Comparison of ENCODE assay signal across 25 cellular contexts in the genomic region with DNA sequence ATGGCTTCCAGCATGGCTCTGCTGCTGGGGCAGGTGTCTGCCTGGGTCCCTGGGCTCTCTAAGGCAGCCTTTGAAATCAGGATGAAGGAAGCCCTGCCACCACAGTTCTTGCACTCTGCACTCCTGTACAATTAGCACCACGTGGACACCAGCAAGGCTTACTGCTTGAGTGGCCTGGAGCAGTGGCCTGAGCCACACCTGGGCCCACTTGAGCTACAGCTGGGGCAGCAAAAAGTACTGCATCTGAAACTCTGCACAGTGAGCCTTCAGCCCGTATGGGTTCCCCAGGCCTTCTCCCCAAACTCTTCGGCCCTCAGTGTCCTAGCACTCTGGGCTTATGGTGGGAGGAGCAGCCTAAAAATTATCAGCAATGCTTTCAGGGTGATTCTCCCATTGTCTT. TPM values are rescaled to one million over a fixed set of nuclear protein-coding genes. Genes with fewer than 3 reads are reported as not detected.
DNase-seq lines count a peak whose midpoint lies in the region; ATAC-seq, FAIRE-seq and TF ChIP-seq lines count a peak whose summit lies in the region.
"Had no signal": no experiment of that assay in that cellular context is flagged by ENCODE, and none has a peak within 500 bp of the region (broad histone marks: within the 10 kb centered on the region; RNA-seq: fewer than 3 reads in every experiment).

No MANE protein-coding gene starts in this region.

- H3K4me3 ChIP-seq in OCI-LY3 (ENCODE audit: low read length) (no peak overlapping the region), SJCRH30 (no peak overlapping the region), upper lobe of right lung (no peak overlapping the region)
- H3K4me3 ChIP-seq: adrenal gland, breast epithelium, hepatocyte had no signal

- no peak overlapping the region for H2AFZ ChIP-seq in OCI-LY3 (ENCODE audit: low read depth, low read length)
- H2AFZ ChIP-seq: hepatocyte, parathyroid adenoma had no signal

- TF ChIP-seq POLR2A in GM12891 (IDR thresholded peaks at IDR 0.05; ENCODE audit: low read depth, low read length) = no peak

- H3K27me3 ChIP-seq in OCI-LY3 (ENCODE audit: low read depth, low read length) = no peaks in the 10 kb centered on the region
- no peaks in the 10 kb centered on the region for H3K27me3 ChIP-seq in SJCRH30
- H3K27me3 ChIP-seq in upper lobe of right lung = no peaks in the 10 kb centered on the region
- H3K27me3 ChIP-seq: adrenal gland, breast epithelium, hepatocyte had no signal

- H3K4me1 Mint-ChIP-seq in naive B cell = peaks cover 15 to 24% (median 20%) of the 10 kb centered on the region in 3 donors
- H3K4me1 Mint-ChIP-seq: CD4-positive, CD25-positive, alpha-beta regulatory T cell; natural killer cell had no signal

- no peak overlapping the region for H3K9ac ChIP-seq in OCI-LY3 (ENCODE audit: low read length)
- H3K9ac ChIP-seq: parathyroid adenoma had no signal

- no peaks in the 10 kb centered on the region for H3K27me3 Mint-ChIP-seq in naive B cell
- H3K27me3 Mint-ChIP-seq: CD4-positive, CD25-positive, alpha-beta regulatory T cell had no signal

- TF ChIP-seq CTCF in OCI-LY3 (IDR thresholded peaks at IDR 0.05; ENCODE audit: low read depth, low read length) = no peak
- TF ChIP-seq CTCF in upper lobe of right lung (IDR thresholded peaks at IDR 0.05) = no peak

- peaks cover 0 to 2% (median 0%) of the 10 kb centered on the region in 7 donors for H3K9me3 Mint-ChIP-seq in naive B cell
- H3K9me3 Mint-ChIP-seq: natural killer cell; T-helper 1 cell treated with Interleukin-12 subunit alpha and Interleukin-12 subunit beta and Interleukin-4 antibody, amounts not matched to agents 30 μg/mL and 1 μg/mL, for 36 hours had no signal

- H3K4me1 ChIP-seq in OCI-LY3 (ENCODE audit: low read length) (peaks cover 15% of the 10 kb centered on the region), SJCRH30 (no peaks in the 10 kb centered on the region), upper lobe of right lung (no peaks in the 10 kb centered on the region)
- H3K4me1 ChIP-seq: breast epithelium, parathyroid adenoma had no signal

- H3K27ac Mint-ChIP-seq in naive B cell = peak overlapping the region in 5 of 6 donors; percentile 21 to 87 (median 60)
- H3K27ac Mint-ChIP-seq: CD4-positive, CD25-positive, alpha-beta regulatory T cell; natural killer cell; T-helper 1 cell treated with Interleukin-12 subunit alpha and Interleukin-12 subunit beta and Interleukin-4 antibody, amounts not matched to agents 30 μg/mL and 1 μg/mL, for 36 hours had no signal

- H3K79me2 ChIP-seq in OCI-LY3 (ENCODE audit: low read length) = no peaks in the 10 kb centered on the region
- H3K79me2 ChIP-seq: hepatocyte, parathyroid adenoma had no signal

- intact Hi-C loops in upper lobe of right lung (cut with DNase I) = no loop called here

- H3K9me3 ChIP-seq in OCI-LY3 (ENCODE audit: insufficient read depth, low read length) (no peaks in the 10 kb centered on the region), SJCRH30 (replicated peaks) (no peaks in the 10 kb centered on the region), upper lobe of right lung (no peaks in the 10 kb centered on the region)
- H3K9me3 ChIP-seq: adrenal gland, breast epithelium had no signal

- H3K36me3 ChIP-seq in OCI-LY3 (replicated peaks; ENCODE audit: low read depth, low read length) (no peaks in the 10 kb centered on the region), SJCRH30 (no peaks in the 10 kb centered on the region), upper lobe of right lung (no peaks in the 10 kb centered on the region)
- H3K36me3 ChIP-seq: adrenal gland, breast epithelium had no signal

- DNase-seq in GM12891 (ENCODE audit: insufficient read length, low spot score) (no peak), naive B cell (peak; percentile 6), SW480 (ENCODE audit: low spot score) (no peak), SJCRH30 (no peak), upper lobe of right lung (no peak), NCI-H510A (lab: John Stamatoyannopoulos, UW) (no peak)
- DNase-seq: activated CD4-positive, alpha-beta T cell treated with anti-CD3 and anti-CD28 coated beads, Interleukin-2, amount 50 U/mL, for 4 hours; activated gamma-delta T cell treated with Interleukin-2 at 50 U/mL for 16 hours; adrenal gland; CD4-positive, CD25-positive, alpha-beta regulatory T cell; foreskin fibroblast; natural killer cell; NCI-H1417 treated with DMSO at 0.1 percent for 48 hours; NCI-H2171 treated with DMSO at 0.1 percent for 48 hours; PC-3; SIG-M5; stimulated activated CD4-positive, alpha-beta T cell treated with anti-CD3 and anti-CD28 coated beads, Interleukin-1b, Interleukin-23, amount 100 ng/mL, for 48 hours had no signal

- no peaks in the 10 kb centered on the region for H3K36me3 Mint-ChIP-seq in naive B cell
- H3K36me3 Mint-ChIP-seq: CD4-positive, CD25-positive, alpha-beta regulatory T cell; natural killer cell had no signal

- H3K4me3 Mint-ChIP-seq in naive B cell = peak overlapping the region in 5 of 8 donors; percentile 6 to 57 (median 39)
- H3K4me3 Mint-ChIP-seq: natural killer cell; T-helper 1 cell treated with Interleukin-12 subunit alpha and Interleukin-12 subunit beta and Interleukin-4 antibody, amounts not matched to agents 30 μg/mL and 1 μg/mL, for 36 hours had no signal

- H4K20me1 ChIP-seq in OCI-LY3 (ENCODE audit: insufficient read depth, low read length) = no peaks in the 10 kb centered on the region

- peak; percentile 55 for ATAC-seq in GM21526 (IDR thresholded peaks at IDR 0.05; ENCODE audit: low FRiP score, unreplicated experiment)
- ATAC-seq in naive B cell (ENCODE audit: low read depth in 2 of 2) = peak; percentile 18 to 26
- no peak for ATAC-seq in upper lobe of right lung
- ATAC-seq: natural killer cell, PC-3 had no signal

- no peak overlapping the region for H3K27ac ChIP-seq in OCI-LY3 (ENCODE audit: low read length)
- no peak overlapping the region for H3K27ac ChIP-seq in SJCRH30
- no peak overlapping the region for H3K27ac ChIP-seq in upper lobe of right lung
- H3K27ac ChIP-seq: breast epithelium, hepatocyte, parathyroid adenoma, VCaP had no signal

- FAIRE-seq in GM12891 (lab: Jason Lieb, UNC) = peak; percentile 60
- FAIRE-seq: keratinocyte had no signal

- H3K4me2 ChIP-seq in OCI-LY3 (ENCODE audit: low read length) = 0 out of 2 replicates have a peak overlapping the region, but pooled peaks have one; percentile 19
- H3K4me2 ChIP-seq: hepatocyte had no signal

TF ChIP-seq in GM12891, 5 proteins besides CTCF, POLR2A, EP300 and RAD21:
- TF ChIP-seq POLR2AphosphoS5 (IDR thresholded peaks at IDR 0.05; ENCODE audit: low read depth, low read length) = no peak

RNA-seq across cellular contexts. Expression of gene INIP, which starts 8.0 kb away (rescaled TPM):
- polyA plus RNA-seq in GM12891 (2012; ENCODE audit: low read depth, missing spikeins) = 21.1 TPM
- 10 to 100 TPM; 25.0 to 44.8 (median 38.2) TPM for polyA plus RNA-seq in naive B cell (ENCODE audit: low read depth in 6 of 6)
- 36.4 and 43.8 TPM in 2 replicates for total RNA-seq in SJCRH30 (2014; rRNA removed; shearing (Covaris generic))
- 22.7 TPM for total RNA-seq in upper lobe of right lung

RNA-seq across cellular contexts. Expression of gene SNX30, which starts 24.6 kb away (rescaled TPM):
- polyA plus RNA-seq in GM12891 (2012; ENCODE audit: low read depth, missing spikeins) = 2.1 TPM
- polyA plus RNA-seq in naive B cell (ENCODE audit: low read depth in 6 of 6) = 1 to 10 TPM; 1.6 to 5.3 (median 4.5) TPM
- total RNA-seq in SJCRH30 (2014; rRNA removed; shearing (Covaris generic)) = 23.3 and 24.8 TPM in 2 replicates
- total RNA-seq in upper lobe of right lung = 76.3 TPM
